ENCODE assay signal across 14 cellular contexts in genomic region chr1:39046811-39047210, GRCh38. TPM values are rescaled to one million over a fixed set of nuclear protein-coding genes. Genes with fewer than 3 reads are reported as not detected.
DNase-seq lines count a peak whose midpoint lies in the region; ATAC-seq and TF ChIP-seq lines count a peak whose summit lies in the region.
"Had no signal": no experiment of that assay in that cellular context is flagged by ENCODE, and none has a peak within 500 bp of the region (broad histone marks: within the 10 kb centered on the region; RNA-seq: fewer than 3 reads in every experiment).

No MANE protein-coding gene starts in this region.

- H3K9me3 ChIP-seq in CD8-positive, alpha-beta T cell (ENCODE audit: low read length), result no peaks in the 10 kb centered on the region
- H3K9me3 ChIP-seq in left ventricle myocardium inferior (replicated peaks), result no peaks in the 10 kb centered on the region
- H3K9me3 ChIP-seq in sigmoid colon, result no peaks in the 10 kb centered on the region

- H3K4me1 Mint-ChIP-seq in CD8-positive, alpha-beta T cell (ENCODE audit: low read depth), result peaks cover 7% of the 10 kb centered on the region

- H3K36me3 ChIP-seq in CD8-positive, alpha-beta T cell (ENCODE audit: insufficient read depth, low read length), result peaks cover 5% of the 10 kb centered on the region
- peaks cover 21% of the 10 kb centered on the region for H3K36me3 ChIP-seq in left ventricle myocardium inferior
- peaks cover 0 to 43% (median 3%) of the 10 kb centered on the region in 4 donors for H3K36me3 ChIP-seq in sigmoid colon

- no peak for TF ChIP-seq CTCF in CD8-positive, alpha-beta T cell (IDR thresholded peaks at IDR 0.05)
- TF ChIP-seq CTCF in left ventricle myocardium inferior (IDR thresholded peaks at IDR 0.05; ENCODE audit: borderline replicate concordance) (no peak), sigmoid colon (IDR thresholded peaks at IDR 0.05) (no peak)

- H3K27ac ChIP-seq in CD8-positive, alpha-beta T cell (ENCODE audit: low read depth, low read length), result no peak overlapping the region
- H3K27ac ChIP-seq in left ventricle myocardium inferior (replicated peaks), result peak overlapping the region; percentile 87
- H3K27ac ChIP-seq in sigmoid colon, result peak overlapping the region; percentile 39 to 69 (median 52)

- intact Hi-C loops in CD8-positive, alpha-beta T cell (cut with DNase I, micrococcal nuclease), result no loop called here
- intact Hi-C loops in left ventricle myocardium inferior (cut with micrococcal nuclease) (no loop called here), sigmoid colon (cut with DNase I) (no loop called here)

- CTCF ChIA-PET in CD8-positive, alpha-beta T cell (lab: Charles Lee), result no interaction called here

- ATAC-seq in CD8-positive, alpha-beta T cell, result no peak

- no peak for TF ChIP-seq POLR2A in sigmoid colon (IDR thresholded peaks at IDR 0.05)

- 90% methylated on average over 5 of the region's 5 CpGs for WGBS in sigmoid colon, 2 donors

- H3K27me3 Mint-ChIP-seq in CD8-positive, alpha-beta T cell (ENCODE audit: low read depth), result no peaks in the 10 kb centered on the region
- H3K27me3 Mint-ChIP-seq: B cell had no signal

- H3K4me3 Mint-ChIP-seq in CD8-positive, alpha-beta T cell, result no peak overlapping the region
- H3K4me3 Mint-ChIP-seq: B cell had no signal

- no peak for DNase-seq in CD8-positive, alpha-beta T cell
- peak; percentile 24 for DNase-seq in astrocyte of the hippocampus (ENCODE audit: low read depth, low spot score)
- no peak for DNase-seq in left ventricle myocardium inferior
- no peak for DNase-seq in sigmoid colon
- no peak for DNase-seq in NCI-H774 (lab: John Stamatoyannopoulos, UW)
- no peak for DNase-seq in NCI-H1436 treated with DMSO at 0.1 percent for 48 hours (lab: John Stamatoyannopoulos, UW)
- no peak for DNase-seq in activated CD4-positive, alpha-beta T cell treated with anti-CD3 and anti-CD28 coated beads for 4 hours
- no peak for DNase-seq in NCI-H2081 (lab: John Stamatoyannopoulos, UW)
- DNase-seq: activated naive CD4-positive, alpha-beta T cell treated with anti-CD3 and anti-CD28 coated beads, Interleukin-2, amount 50 U/mL, for 16 hours; MM.1S; NCI-H446 treated with DMSO at 0.1 percent for 48 hours; stimulated activated CD4-positive, alpha-beta T cell treated with anti-CD3 and anti-CD28 coated beads, Interleukin-15, amount 100 ng/mL, for 24 hours; T-helper 9 cell had no signal

- H3K4me3 ChIP-seq in CD8-positive, alpha-beta T cell (ENCODE audit: low read depth, low read length), result no peak overlapping the region
- H3K4me3 ChIP-seq in left ventricle myocardium inferior, result no peak overlapping the region
- no peak overlapping the region for H3K4me3 ChIP-seq in sigmoid colon

- no peaks in the 10 kb centered on the region for H3K27me3 ChIP-seq in CD8-positive, alpha-beta T cell (ENCODE audit: insufficient read depth, low read length)
- H3K27me3 ChIP-seq in left ventricle myocardium inferior (ENCODE audit: low read depth), result no peaks in the 10 kb centered on the region
- no peaks in the 10 kb centered on the region for H3K27me3 ChIP-seq in sigmoid colon

- no peaks in the 10 kb centered on the region for H3K4me1 ChIP-seq in CD8-positive, alpha-beta T cell (ENCODE audit: insufficient read depth, low read length)
- H3K4me1 ChIP-seq in left ventricle myocardium inferior (peaks cover 22% of the 10 kb centered on the region), sigmoid colon (no peaks in the 10 kb centered on the region)

- H3K9me3 Mint-ChIP-seq in CD8-positive, alpha-beta T cell, result no peaks in the 10 kb centered on the region

- TF ChIP-seq EP300 in sigmoid colon (IDR thresholded peaks at IDR 0.05), result no peak

- POLR2A ChIA-PET in CD8-positive, alpha-beta T cell (lab: Charles Lee), result no interaction called here

- H3K36me3 Mint-ChIP-seq in CD8-positive, alpha-beta T cell, result peaks cover 44% of the 10 kb centered on the region

- peak overlapping the region; percentile 49 for H3K27ac Mint-ChIP-seq in CD8-positive, alpha-beta T cell
- H3K27ac Mint-ChIP-seq: B cell had no signal

RNA-seq across cellular contexts. Expression of gene NDUFS5, which starts 20.7 kb away (rescaled TPM):
- total RNA-seq in CD8-positive, alpha-beta T cell, result 100 to 1,000 TPM in 1 of 2 experiments, 10 to 100 TPM in 1; 93.1 to 105 TPM
- total RNA-seq in left ventricle myocardium inferior (696 TPM), sigmoid colon (1,000 to 10,000 TPM in 1 of 4 donors, 100 to 1,000 TPM in 3; 525 to 1,407 (median 722) TPM)
- 100 to 1,000 TPM; 586 to 662 (median 646) TPM for polyA plus RNA-seq in sigmoid colon

RNA-seq across cellular contexts. Expression of gene AKIRIN1, which starts 55.7 kb away (rescaled TPM):
- 100 to 1,000 TPM; 122 to 123 TPM for total RNA-seq in CD8-positive, alpha-beta T cell
- total RNA-seq in left ventricle myocardium inferior, result 61.5 TPM
- total RNA-seq in sigmoid colon, result 10 to 100 TPM; 42.7 to 55.7 (median 51.6) TPM
- polyA plus RNA-seq in sigmoid colon, result 10 to 100 TPM; 28.4 to 59.2 (median 50.5) TPM
